In the genomic region with DNA sequence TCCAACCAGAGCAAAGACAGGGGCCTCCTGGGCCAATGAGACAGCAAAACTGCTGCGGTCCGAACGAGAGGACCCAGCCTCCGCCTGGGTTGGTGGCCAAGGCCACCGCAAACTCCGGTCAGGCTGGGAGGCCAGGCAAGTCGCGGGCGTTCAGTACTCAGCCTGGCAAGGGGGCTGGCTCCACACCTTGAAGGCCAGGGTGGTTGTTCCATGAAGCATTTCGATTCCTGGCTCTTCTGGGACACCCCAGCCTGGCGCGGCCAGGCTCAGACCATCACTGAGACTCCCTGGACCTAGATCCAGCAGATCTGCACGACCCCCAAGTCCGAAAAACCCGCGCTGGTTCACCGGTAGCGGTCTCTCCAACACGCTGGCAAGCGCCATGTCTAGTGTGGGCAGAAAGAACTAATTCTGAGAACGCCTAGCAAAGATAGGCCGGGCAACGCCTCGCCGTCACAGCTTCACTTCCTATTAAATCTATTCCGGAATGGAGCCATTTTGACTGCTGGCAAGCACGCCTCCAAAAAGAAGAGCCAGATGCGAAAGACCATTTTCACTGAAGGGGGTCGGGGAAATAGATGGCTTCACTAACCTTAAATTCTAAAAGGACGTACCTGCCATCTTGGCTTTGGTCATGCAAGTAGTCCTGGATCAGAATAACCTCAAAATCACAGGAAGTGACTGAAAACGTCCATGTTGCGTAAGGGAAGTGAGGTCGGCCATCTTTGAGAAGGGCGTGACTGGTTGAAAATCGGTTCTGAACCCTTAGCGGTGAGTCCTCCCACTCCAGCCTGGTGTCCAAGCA, we compare ENCODE assay signal across 8 cellular contexts. TPM values are rescaled to one million over a fixed set of nuclear protein-coding genes. Genes with fewer than 3 reads are reported as not detected.
DNase-seq lines count a peak whose midpoint lies in the region; ATAC-seq and TF ChIP-seq lines count a peak whose summit lies in the region.

A gene (minus strand): TSS at position 403 of the 805 bp plus-strand sequence. CDS start 19 bp downstream, at position 384.

- H4K20me1 ChIP-seq in smooth muscle cell (ENCODE audit: low read depth): no peaks in the 10 kb centered on the region

- intact Hi-C loops in body of pancreas (cut with DNase I): no loop called here

- peak within 1 kb of the TSS; percentile 91 for H3K4me2 ChIP-seq in smooth muscle cell

- H3K9ac ChIP-seq in smooth muscle cell (ENCODE audit: low read depth): peak within 1 kb of the TSS; percentile 92

- TF ChIP-seq CTCF in body of pancreas (IDR thresholded peaks at IDR 0.05): peak in 4 of 7 experiments; percentile 32 to 48 (median 39)
- TF ChIP-seq CTCF in smooth muscle cell (IDR thresholded peaks at IDR 0.05; ENCODE audit: borderline replicate concordance, insufficient read depth, poor library complexity, severe bottlenecking): no peak

- peak in 2 of 3 donors; percentile 69 to 75 for TF ChIP-seq POLR2A in body of pancreas (IDR thresholded peaks at IDR 0.05)

- peak; percentile 97 for ATAC-seq in GM18511 (IDR thresholded peaks at IDR 0.05; ENCODE audit: unreplicated experiment)
- ATAC-seq in HG02981 (IDR thresholded peaks at IDR 0.05; ENCODE audit: unreplicated experiment): peak; percentile 91
- peak; percentile 99 for ATAC-seq in SK-N-SH treated with all-trans-retinoic acid at 6 μM for 48 hours
- ATAC-seq in body of pancreas: peak; percentile 97

- DNase-seq in body of pancreas: peak; percentile 91 to 96 (median 94)
- no peak for DNase-seq in smooth muscle cell (lab: John Stamatoyannopoulos, UW; ENCODE audit: unreplicated experiment)
- DNase-seq in NCI-H510A treated with DMSO at 0.1 percent for 48 hours (lab: John Stamatoyannopoulos, UW): no peak
- DNase-seq in DMS53 treated with DMSO at 0.1 percent for 48 hours (lab: John Stamatoyannopoulos, UW; ENCODE audit: unreplicated experiment): no peak

- H2AFZ ChIP-seq in smooth muscle cell (ENCODE audit: low read depth): peak within 1 kb of the TSS; percentile 95

- H3K9me3 ChIP-seq in body of pancreas (no peaks in the 10 kb centered on the region), iPS-18c (ENCODE audit: control insufficient read depth, insufficient read depth, low read length) (no peaks in the 10 kb centered on the region), smooth muscle cell (replicated peaks; ENCODE audit: low read depth) (no peaks in the 10 kb centered on the region)

- peaks cover 35% of the 10 kb centered on the region for H3K79me2 ChIP-seq in smooth muscle cell (ENCODE audit: low read depth)

- H3K36me3 ChIP-seq in body of pancreas (replicated peaks in 1 of 2; ENCODE audit: insufficient read depth in 1 of 2, low read depth in 2 of 2) (peaks cover 0 to 5% of the 10 kb centered on the region in 2 donors), smooth muscle cell (ENCODE audit: low read depth) (peaks cover 10% of the 10 kb centered on the region)

- H3F3A ChIP-seq in smooth muscle cell (ENCODE audit: low read depth): no peaks in the 10 kb centered on the region

- WGBS in body of pancreas, 2 donors: 0 to 1% methylated on average over 6 to 36 of the region's 36 CpGs
- under 1% methylated on average over 36 of the region's 36 CpGs for WGBS in smooth muscle cell (ENCODE audit: low lambda C conversion rate)

- H3K4me1 ChIP-seq in body of pancreas (peaks cover 17% of the 10 kb centered on the region), smooth muscle cell (ENCODE audit: low read depth) (peaks cover 11% of the 10 kb centered on the region)

- H3K27ac ChIP-seq in body of pancreas: peak within 1 kb of the TSS; percentile 83 to 93 (median 88)
- peak within 1 kb of the TSS; percentile 94 for H3K27ac ChIP-seq in smooth muscle cell (ENCODE audit: low read depth)

- H3K4me3 ChIP-seq in body of pancreas (peak within 1 kb of the TSS; percentile 57 to 79), iPS-18c (ENCODE audit: insufficient read depth, low read depth, low read length) (peak within 1 kb of the TSS; percentile 90), smooth muscle cell (peak within 1 kb of the TSS; percentile 72)

- no peaks in the 10 kb centered on the region for H3K27me3 ChIP-seq in body of pancreas
- no peaks in the 10 kb centered on the region for H3K27me3 ChIP-seq in smooth muscle cell (ENCODE audit: low read depth)

TF ChIP-seq in SK-N-SH treated with all-trans-retinoic acid at 6 μM for 48 hours, 23 proteins besides CTCF, POLR2A, EP300 and RAD21:
- no peak for TF ChIP-seq ZNF565 (CRISPR knock-in tag; conservative IDR thresholded peaks at IDR 0.05; ENCODE audit: low read depth)
- no peak for TF ChIP-seq SNAI2 (CRISPR knock-in tag; IDR thresholded peaks at IDR 0.05)
- no peak for TF ChIP-seq TOX (CRISPR knock-in tag; IDR thresholded peaks at IDR 0.05; ENCODE audit: borderline replicate concordance)
- TF ChIP-seq, protein P1, sequence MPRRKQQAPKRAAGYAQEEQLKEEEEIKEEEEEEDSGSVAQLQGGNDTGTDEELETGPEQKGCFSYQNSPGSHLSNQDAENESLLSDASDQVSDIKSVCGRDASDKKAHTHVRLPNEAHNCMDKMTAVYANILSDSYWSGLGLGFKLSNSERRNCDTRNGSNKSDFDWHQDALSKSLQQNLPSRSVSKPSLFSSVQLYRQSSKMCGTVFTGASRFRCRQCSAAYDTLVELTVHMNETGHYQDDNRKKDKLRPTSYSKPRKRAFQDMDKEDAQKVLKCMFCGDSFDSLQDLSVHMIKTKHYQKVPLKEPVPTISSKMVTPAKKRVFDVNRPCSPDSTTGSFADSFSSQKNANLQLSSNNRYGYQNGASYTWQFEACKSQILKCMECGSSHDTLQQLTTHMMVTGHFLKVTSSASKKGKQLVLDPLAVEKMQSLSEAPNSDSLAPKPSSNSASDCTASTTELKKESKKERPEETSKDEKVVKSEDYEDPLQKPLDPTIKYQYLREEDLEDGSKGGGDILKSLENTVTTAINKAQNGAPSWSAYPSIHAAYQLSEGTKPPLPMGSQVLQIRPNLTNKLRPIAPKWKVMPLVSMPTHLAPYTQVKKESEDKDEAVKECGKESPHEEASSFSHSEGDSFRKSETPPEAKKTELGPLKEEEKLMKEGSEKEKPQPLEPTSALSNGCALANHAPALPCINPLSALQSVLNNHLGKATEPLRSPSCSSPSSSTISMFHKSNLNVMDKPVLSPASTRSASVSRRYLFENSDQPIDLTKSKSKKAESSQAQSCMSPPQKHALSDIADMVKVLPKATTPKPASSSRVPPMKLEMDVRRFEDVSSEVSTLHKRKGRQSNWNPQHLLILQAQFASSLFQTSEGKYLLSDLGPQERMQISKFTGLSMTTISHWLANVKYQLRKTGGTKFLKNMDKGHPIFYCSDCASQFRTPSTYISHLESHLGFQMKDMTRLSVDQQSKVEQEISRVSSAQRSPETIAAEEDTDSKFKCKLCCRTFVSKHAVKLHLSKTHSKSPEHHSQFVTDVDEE (CRISPR knock-in tag; IDR thresholded peaks at IDR 0.05): no peak
- TF ChIP-seq, protein P2, sequence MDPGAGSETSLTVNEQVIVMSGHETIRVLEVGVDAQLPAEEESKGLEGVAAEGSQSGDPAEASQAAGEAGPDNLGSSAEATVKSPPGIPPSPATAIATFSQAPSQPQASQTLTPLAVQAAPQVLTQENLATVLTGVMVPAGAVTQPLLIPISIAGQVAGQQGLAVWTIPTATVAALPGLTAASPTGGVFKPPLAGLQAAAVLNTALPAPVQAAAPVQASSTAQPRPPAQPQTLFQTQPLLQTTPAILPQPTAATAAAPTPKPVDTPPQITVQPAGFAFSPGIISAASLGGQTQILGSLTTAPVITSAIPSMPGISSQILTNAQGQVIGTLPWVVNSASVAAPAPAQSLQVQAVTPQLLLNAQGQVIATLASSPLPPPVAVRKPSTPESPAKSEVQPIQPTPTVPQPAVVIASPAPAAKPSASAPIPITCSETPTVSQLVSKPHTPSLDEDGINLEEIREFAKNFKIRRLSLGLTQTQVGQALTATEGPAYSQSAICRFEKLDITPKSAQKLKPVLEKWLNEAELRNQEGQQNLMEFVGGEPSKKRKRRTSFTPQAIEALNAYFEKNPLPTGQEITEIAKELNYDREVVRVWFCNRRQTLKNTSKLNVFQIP (CRISPR knock-in tag; IDR thresholded peaks at IDR 0.05; ENCODE audit: borderline replicate concordance, low read depth): no peak
- no peak for TF ChIP-seq TCF4 (CRISPR knock-in tag; IDR thresholded peaks at IDR 0.05; ENCODE audit: borderline replicate concordance)
- TF ChIP-seq BACH2 (CRISPR knock-in tag; IDR thresholded peaks at IDR 0.05; ENCODE audit: borderline replicate concordance): no peak
- no peak for TF ChIP-seq ZFP30 (CRISPR knock-in tag; IDR thresholded peaks at IDR 0.05)
- TF ChIP-seq OSR1 (CRISPR knock-in tag; IDR thresholded peaks at IDR 0.05): no peak
- TF ChIP-seq GLIS3 (CRISPR knock-in tag; IDR thresholded peaks at IDR 0.05): no peak
- TF ChIP-seq ZNF8 (CRISPR knock-in tag; IDR thresholded peaks at IDR 0.05): no peak
- TF ChIP-seq CSDC2 (CRISPR knock-in tag; IDR thresholded peaks at IDR 0.05): no peak
- TF ChIP-seq ZNF70 (CRISPR knock-in tag; IDR thresholded peaks at IDR 0.05): no peak
- no peak for TF ChIP-seq ARNTL (CRISPR knock-in tag; IDR thresholded peaks at IDR 0.05; ENCODE audit: borderline replicate concordance, low read depth)
- TF ChIP-seq, protein P3, sequence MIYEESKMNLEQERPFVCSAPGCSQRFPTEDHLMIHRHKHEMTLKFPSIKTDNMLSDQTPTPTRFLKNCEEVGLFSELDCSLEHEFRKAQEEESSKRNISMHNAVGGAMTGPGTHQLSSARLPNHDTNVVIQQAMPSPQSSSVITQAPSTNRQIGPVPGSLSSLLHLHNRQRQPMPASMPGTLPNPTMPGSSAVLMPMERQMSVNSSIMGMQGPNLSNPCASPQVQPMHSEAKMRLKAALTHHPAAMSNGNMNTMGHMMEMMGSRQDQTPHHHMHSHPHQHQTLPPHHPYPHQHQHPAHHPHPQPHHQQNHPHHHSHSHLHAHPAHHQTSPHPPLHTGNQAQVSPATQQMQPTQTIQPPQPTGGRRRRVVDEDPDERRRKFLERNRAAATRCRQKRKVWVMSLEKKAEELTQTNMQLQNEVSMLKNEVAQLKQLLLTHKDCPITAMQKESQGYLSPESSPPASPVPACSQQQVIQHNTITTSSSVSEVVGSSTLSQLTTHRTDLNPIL (CRISPR knock-in tag; IDR thresholded peaks at IDR 0.05; ENCODE audit: low read depth): no peak
- no peak for TF ChIP-seq RARB (CRISPR knock-in tag; IDR thresholded peaks at IDR 0.05)
TF ChIP-seq in SK-N-SH treated with all-trans-retinoic acid at 6 μM for 48 hours: peak in this region for 0.

RNA-seq across cellular contexts. Expression of the gene that starts here (rescaled TPM):
- total RNA-seq in body of pancreas: 10 to 100 TPM; 47.0 to 93.3 TPM
- 161 and 183 TPM in 2 replicates for total RNA-seq in smooth muscle cell
- polyA plus RNA-seq in smooth muscle cell: 372 and 374 TPM in 2 replicates

Comparison
In these comparisons a context has a peak if more than half of its experiments do, and no peak if none do; other contexts are left out.
1. DNase-seq: peak in body of pancreas (4 of 4); none in smooth muscle cell (single experiment), NCI-H510A treated with DMSO at 0.1 percent for 48 hours (single experiment) and DMS53 treated with DMSO at 0.1 percent for 48 hours (single experiment).
2. Peak in every context shown above with its lines, with median percentiles within 50 percentile points of each other: ATAC-seq and H3K4me3 ChIP-seq.